ENCODE assay signal across 1 cellular context in genomic region chr14:50311974-50312733, GRCh38.
A peak's percentile ranks its signal among the peaks of the same experiment; 100 is the strongest.
TF ChIP-seq lines count a peak whose summit lies in the region.

Gene DMAC2L (plus strand): TSS chr14:50312324. CDS start chr14:50321488, 9,164 bp downstream.
Gene L2HGDH (minus strand): TSS chr14:50312229. CDS start chr14:50312150, 79 bp downstream.

TF ChIP-seq in K562, 482 proteins besides CTCF, POLR2A, EP300 and RAD21 (continued from another document and continues in another):
- TF ChIP-seq ZBTB2 (IDR thresholded peaks at IDR 0.05) (peak; percentile 60; the same call in 1 of the 2 replicates), KAT2B (IDR thresholded peaks at IDR 0.05; ENCODE audit: low read depth, low read length) (no peak), CBX8 (IDR thresholded peaks at IDR 0.05; ENCODE audit: borderline replicate concordance, extremely low read depth, low read depth, low read length, poor library complexity, severe bottlenecking) (no peak), ZNF589 (CRISPR knock-in tag; IDR thresholded peaks at IDR 0.05; ENCODE audit: low read depth) (peak; percentile 40; the same call in 1 of the 2 replicates), ZNF431 (CRISPR knock-in tag; IDR thresholded peaks at IDR 0.05) (peak; percentile 83), NONO (IDR thresholded peaks at IDR 0.05; ENCODE audit: low read depth in 2 of 2, low read length in 1 of 2) (no peak), POLR2B (IDR thresholded peaks at IDR 0.05; ENCODE audit: low read depth, partially characterized antibody) (peak; percentile 69), RCOR1 (IDR thresholded peaks at IDR 0.05; ENCODE audit: borderline replicate concordance in 1 of 2, low read depth in 2 of 2, low read length in 2 of 2) (peak in 1 of 2 experiments; percentile 45; a peak in 1 of 4 replicates), ETV5 (CRISPR knock-in tag; IDR thresholded peaks at IDR 0.05; ENCODE audit: low read depth) (0 out of 2 replicates have a peak, but pooled peaks have one; percentile 2), TRIM24 (IDR thresholded peaks at IDR 0.05) (no peak), KLF16 (IDR thresholded peaks at IDR 0.05) (peak; percentile 5; the same call in 1 of the 2 replicates), ZNF24 (IDR thresholded peaks at IDR 0.05) (0 out of 2 replicates have a peak, but pooled peaks have one; percentile 20), ZNF224 (CRISPR knock-in tag; IDR thresholded peaks at IDR 0.05) (no peak), ZC3H11A (IDR thresholded peaks at IDR 0.05; ENCODE audit: low read depth, low read length) (no peak), HMGN3 (IDR thresholded peaks at IDR 0.05; ENCODE audit: borderline replicate concordance, extremely low read depth, insufficient read length, low read depth, low read length) (no peak), STAG1 (CRISPR knock-in tag; IDR thresholded peaks at IDR 0.05; ENCODE audit: borderline replicate concordance) (0 out of 2 replicates have a peak, but pooled peaks have one; percentile 20), THAP12 (CRISPR knock-in tag; IDR thresholded peaks at IDR 0.05) (peak; percentile 43; the same call in 1 of the 2 replicates), E4F1 (CRISPR knock-in tag; IDR thresholded peaks at IDR 0.05; ENCODE audit: borderline replicate concordance) (no peak), YY1 (IDR thresholded peaks at IDR 0.05; ENCODE audit: borderline replicate concordance in 1 of 3, control insufficient read depth in 1 of 3, extremely low read depth in 1 of 3, insufficient read depth in 3 of 3, insufficient read length in 1 of 3, insufficient replicate concordance in 2 of 3, low read depth in 1 of 3, low read length in 2 of 3) (peak in 1 of 3 experiments; percentile 28), SUPT5H (IDR thresholded peaks at IDR 0.05) (peak; percentile 73), E2F6 (IDR thresholded peaks at IDR 0.05; ENCODE audit: borderline replicate concordance in 1 of 2, extremely low read depth in 1 of 2, insufficient read depth in 1 of 2, insufficient read length in 1 of 2, low read depth in 1 of 2, low read length in 1 of 2, poor library complexity in 1 of 2, severe bottlenecking in 1 of 2) (peak; percentile 94 to 98), TOE1 (IDR thresholded peaks at IDR 0.05; ENCODE audit: borderline replicate concordance) (no peak), TOE1 (CRISPR knock-in tag; IDR thresholded peaks at IDR 0.05; ENCODE audit: borderline replicate concordance, low read depth) (0 out of 2 replicates have a peak, but pooled peaks have one; percentile 72), NCOA6 (IDR thresholded peaks at IDR 0.05) (peak; percentile 37; the same call in 1 of the 2 replicates), HDAC1 (IDR thresholded peaks at IDR 0.05) (peak in 1 of 2 experiments; percentile 72; a peak in 2 of 4 replicates), ZNF197 (CRISPR knock-in tag; IDR thresholded peaks at IDR 0.05; ENCODE audit: low read depth) (no peak), POLR3A (IDR thresholded peaks at IDR 0.05; ENCODE audit: borderline replicate concordance, extremely low read depth, insufficient read depth, insufficient read length) (no peak), PCBP1 (IDR thresholded peaks at IDR 0.05; ENCODE audit: low read depth, low read length, poor library complexity, severe bottlenecking) (peak; percentile 57), FOXM1 (IDR thresholded peaks at IDR 0.05; ENCODE audit: low read depth) (no peak), FOXM1 (CRISPR knock-in tag; IDR thresholded peaks at IDR 0.05; ENCODE audit: low read depth) (peak; percentile 65; the same call in 1 of the 2 replicates), E2F3 (CRISPR knock-in tag; IDR thresholded peaks at IDR 0.05) (0 out of 2 replicates have a peak, but pooled peaks have one; percentile 57), MTA3 (IDR thresholded peaks at IDR 0.05; ENCODE audit: borderline replicate concordance) (peak; percentile 53; the same call in 1 of the 2 replicates), ARID4B (CRISPR knock-in tag; IDR thresholded peaks at IDR 0.05) (peak; percentile 55; the same call in 1 of the 2 replicates), DACH1 (IDR thresholded peaks at IDR 0.05; ENCODE audit: partially characterized antibody) (no peak), ZBTB12 (CRISPR knock-in tag; IDR thresholded peaks at IDR 0.05) (no peak), PHF8 (IDR thresholded peaks at IDR 0.05; ENCODE audit: borderline replicate concordance, low read length) (peak; percentile 92), ZKSCAN1 (IDR thresholded peaks at IDR 0.05; ENCODE audit: low read depth, low read length) (peak; percentile 9; the same call in 1 of the 2 replicates), CEBPB (tag; IDR thresholded peaks at IDR 0.05) (no peak), CXXC5 (CRISPR knock-in tag; IDR thresholded peaks at IDR 0.05) (peak; percentile 68), RB1 (IDR thresholded peaks at IDR 0.05; ENCODE audit: low read depth) (0 out of 2 replicates have a peak, but pooled peaks have one; percentile 9), CBX1 (IDR thresholded peaks at IDR 0.05; ENCODE audit: low read depth) (0 out of 2 replicates have a peak, but pooled peaks have one; percentile 41), HNRNPUL1 (IDR thresholded peaks at IDR 0.05; ENCODE audit: low read length) (no peak), FOSL1 (tag; conservative IDR thresholded peaks at IDR 0.05) (no peak), PRPF4 (IDR thresholded peaks at IDR 0.05; ENCODE audit: insufficient read depth, low read depth, low read length, poor library complexity, severe bottlenecking) (peak; percentile 46), MAX (CRISPR knock-in tag; IDR thresholded peaks at IDR 0.05) (peak; percentile 97), NFYB (IDR thresholded peaks at IDR 0.05; ENCODE audit: extremely low read depth, insufficient read length) (no peak), ATF1 (CRISPR knock-in tag; IDR thresholded peaks at IDR 0.05) (no peak), ATF1 (tag; IDR thresholded peaks at IDR 0.05) (0 out of 2 replicates have a peak, but pooled peaks have one; percentile 61), USF1 (CRISPR knock-in tag; IDR thresholded peaks at IDR 0.05) (peak; percentile 91), KLF10 (CRISPR knock-in tag; IDR thresholded peaks at IDR 0.05) (no peak), ZFX (CRISPR knock-in tag; IDR thresholded peaks at IDR 0.05) (peak; percentile 96), ZBTB7A (IDR thresholded peaks at IDR 0.05; ENCODE audit: borderline replicate concordance, control insufficient read depth, low read depth, low read length) (peak; percentile 41; the same call in 1 of the 2 replicates)
